ENCODE assay signal across 8 cellular contexts in the genomic region with DNA sequence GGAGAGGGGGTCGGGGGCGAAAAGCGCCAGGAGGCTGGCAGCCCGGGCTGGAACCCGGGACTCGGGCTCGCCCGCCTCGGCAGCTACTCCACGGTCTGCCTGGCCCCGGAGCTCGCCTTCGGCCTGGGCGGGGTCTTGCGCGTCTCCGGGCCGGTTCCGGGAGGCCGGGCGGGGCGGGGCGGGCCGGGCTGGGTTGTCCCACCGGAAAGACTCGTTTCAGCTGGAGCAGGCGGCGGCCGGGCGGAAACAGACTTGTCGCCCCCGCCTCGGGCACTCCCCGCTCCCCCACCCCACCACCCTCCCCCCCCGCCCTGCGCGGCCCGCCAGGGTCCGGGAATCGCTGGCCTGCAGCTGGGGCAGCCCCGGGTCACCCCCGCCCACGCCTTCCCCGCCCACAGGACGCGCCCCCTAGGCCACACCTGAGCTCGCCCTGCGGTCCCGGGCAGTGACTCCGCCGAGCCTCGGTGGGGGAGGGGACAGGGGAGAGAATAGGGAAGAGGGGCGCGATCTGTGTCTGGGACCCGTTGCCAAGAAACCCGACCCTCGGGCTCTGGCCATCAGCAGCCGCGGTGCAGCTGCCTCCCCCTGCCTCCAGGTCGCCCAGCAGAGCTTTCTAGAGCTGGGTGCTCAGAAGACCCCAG.
DNase-seq lines count a peak whose midpoint lies in the region; ATAC-seq and TF ChIP-seq lines count a peak whose summit lies in the region.

No MANE protein-coding gene starts in this region.

- no peak for ATAC-seq in SK-N-SH treated with all-trans-retinoic acid at 6 μM for 48 hours
- ATAC-seq in right lobe of liver = peak; percentile 80 to 88 (median 84)
- no peak for ATAC-seq in GM21515 (IDR thresholded peaks at IDR 0.05; ENCODE audit: unreplicated experiment)

- no peak for TF ChIP-seq RAD21 in SK-N-SH (IDR thresholded peaks at IDR 0.05; ENCODE audit: low read length)

- WGBS in SK-N-SH (ENCODE audit: low lambda C conversion rate) = 36% methylated on average over 6 of the region's 60 CpGs
- 0% methylated on average over 8 of the region's 60 CpGs for WGBS in right lobe of liver (ENCODE audit: insufficient coverage, low coverage, low lambda C conversion rate, missing lambda C conversion rate)
- 1% methylated on average over 35 of the region's 60 CpGs; no CpG with 5 or more reads in 1 of the 2 donors for WGBS in transverse colon (ENCODE audit: low coverage in 1 of 2), 2 donors

- H2AFZ ChIP-seq in SK-N-SH (ENCODE audit: low read depth) = no peak overlapping the region

- intact Hi-C loops in right lobe of liver (cut with DNase I) = no loop called here
- intact Hi-C loops in transverse colon (cut with DNase I; ENCODE audit: low total_unique reads) = no loop called here

- H3K27me3 ChIP-seq in SK-N-SH (ENCODE audit: insufficient read depth) (no peaks in the 10 kb centered on the region), right lobe of liver (no peaks in the 10 kb centered on the region), transverse colon (peaks cover 38% of the 10 kb centered on the region)

- CTCF ChIA-PET in SK-N-SH (lab: Yijun Ruan, JAX) = interaction anchor here (0.9 to 2.7 kb wide), 8 partner anchors 10 to 135 kb away, joined by 3 to 16 read pairs (median 4); no protein-coding TSS in a partner anchor

- H3K9me3 ChIP-seq in SK-N-SH (no peaks in the 10 kb centered on the region), right lobe of liver (no peaks in the 10 kb centered on the region), transverse colon (no peaks in the 10 kb centered on the region)

- no peaks in the 10 kb centered on the region for H3K36me3 ChIP-seq in SK-N-SH (replicated peaks in 1 of 2; ENCODE audit: control insufficient read depth in 1 of 2, insufficient read depth in 2 of 2, low read length in 1 of 2)
- H3K36me3 ChIP-seq in right lobe of liver = no peaks in the 10 kb centered on the region
- no peaks in the 10 kb centered on the region for H3K36me3 ChIP-seq in transverse colon

- peak; percentile 47 for TF ChIP-seq POLR2A in right lobe of liver (IDR thresholded peaks at IDR 0.05)
- peak; percentile 80 for TF ChIP-seq POLR2A in transverse colon (IDR thresholded peaks at IDR 0.05)

- H3K4me3 ChIP-seq in SK-N-SH (ENCODE audit: low read depth in 2 of 2, low read length in 1 of 2) (peak overlapping the region in 1 of 2 experiments; percentile 21; a peak in 1 of 4 replicates), right lobe of liver (peak overlapping the region; percentile 47 to 58 (median 51)), transverse colon (peak overlapping the region; percentile 36 to 49 (median 44))

- no peak overlapping the region for H3K9ac ChIP-seq in SK-N-SH

- H3F3A ChIP-seq in SK-N-SH (replicated peaks; ENCODE audit: insufficient read depth) = no peaks in the 10 kb centered on the region

- no peaks in the 10 kb centered on the region for H3K9me2 ChIP-seq in SK-N-SH

- DNase-seq in SK-N-SH = peak; percentile 85
- DNase-seq in dermis blood vessel endothelial cell = peak; percentile 55
- DNase-seq in right lobe of liver = peak; percentile 85 to 89 (median 89)
- peak; percentile 85 for DNase-seq in transverse colon
- no peak for DNase-seq in activated gamma-delta T cell treated with Interleukin-2 at 50 U/mL for 16 hours
- no peak for DNase-seq in GDM1 (lab: John Stamatoyannopoulos, UW)

- H3K27ac ChIP-seq in SK-N-SH (ENCODE audit: low read depth in 2 of 2, low read length in 1 of 2) (no peak overlapping the region), right lobe of liver (peak overlapping the region in 2 of 3 donors; percentile 73), transverse colon (peak overlapping the region; percentile 73 to 81 (median 78))

- in situ Hi-C loops in transverse colon (cut with MboI; ENCODE audit: low pct_ligation_motif_present in 1 of 4, low pct_unique_long_range_greater_than_20kb in 1 of 4, low sequenced_read_pairs in 3 of 4) = no loop called here

- TF ChIP-seq EP300 in SK-N-SH (IDR thresholded peaks at IDR 0.05; ENCODE audit: borderline replicate concordance in 1 of 2, low read depth in 1 of 2, low read length in 1 of 2) (no peak), transverse colon (IDR thresholded peaks at IDR 0.05; ENCODE audit: low read depth) (no peak)

- H3K4me1 ChIP-seq in SK-N-SH (ENCODE audit: control insufficient read depth in 1 of 2, insufficient read depth in 2 of 2, low read depth in 1 of 2, low read length in 1 of 2) (peaks cover 0 to 5% of the 10 kb centered on the region in 2 experiments; a peak in 1 of 4 replicates), right lobe of liver (peaks cover 0 to 21% (median 3%) of the 10 kb centered on the region in 4 donors), transverse colon (peaks cover 0 to 18% (median 15%) of the 10 kb centered on the region in 4 donors)

- H3K4me2 ChIP-seq in SK-N-SH = no peak overlapping the region

- no peaks in the 10 kb centered on the region for H4K20me1 ChIP-seq in SK-N-SH (ENCODE audit: insufficient read depth)

- H3K79me2 ChIP-seq in SK-N-SH (ENCODE audit: insufficient read depth) = no peaks in the 10 kb centered on the region

- POLR2A ChIA-PET in SK-N-SH (lab: Yijun Ruan, JAX) = interaction anchor here (0.8 to 2.6 kb wide), 5 partner anchors 24 to 109 kb away, joined by 3 to 11 read pairs (median 4); a partner anchor contains a TSS

- no peak for TF ChIP-seq CTCF in SK-N-SH (IDR thresholded peaks at IDR 0.05)
- no peak for TF ChIP-seq CTCF in right lobe of liver (IDR thresholded peaks at IDR 0.05)
- no peak for TF ChIP-seq CTCF in transverse colon (IDR thresholded peaks at IDR 0.05)

TF ChIP-seq in SK-N-SH, 30 proteins besides CTCF, POLR2A, EP300 and RAD21:
- TF ChIP-seq, protein P1, sequence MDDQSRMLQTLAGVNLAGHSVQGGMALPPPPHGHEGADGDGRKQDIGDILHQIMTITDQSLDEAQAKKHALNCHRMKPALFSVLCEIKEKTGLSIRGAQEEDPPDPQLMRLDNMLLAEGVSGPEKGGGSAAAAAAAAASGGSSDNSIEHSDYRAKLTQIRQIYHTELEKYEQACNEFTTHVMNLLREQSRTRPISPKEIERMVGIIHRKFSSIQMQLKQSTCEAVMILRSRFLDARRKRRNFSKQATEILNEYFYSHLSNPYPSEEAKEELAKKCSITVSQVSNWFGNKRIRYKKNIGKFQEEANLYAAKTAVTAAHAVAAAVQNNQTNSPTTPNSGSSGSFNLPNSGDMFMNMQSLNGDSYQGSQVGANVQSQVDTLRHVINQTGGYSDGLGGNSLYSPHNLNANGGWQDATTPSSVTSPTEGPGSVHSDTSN (IDR thresholded peaks at IDR 0.05) = no peak
- TF ChIP-seq GABPA (IDR thresholded peaks at IDR 0.05; ENCODE audit: low read depth) (no peak), ELF1 (IDR thresholded peaks at IDR 0.05) (no peak), GATA2 (CRISPR knock-in tag; IDR thresholded peaks at IDR 0.05) (no peak), RXRA (IDR thresholded peaks at IDR 0.05; ENCODE audit: borderline replicate concordance, low read depth) (no peak)
- TF ChIP-seq, protein P2, sequence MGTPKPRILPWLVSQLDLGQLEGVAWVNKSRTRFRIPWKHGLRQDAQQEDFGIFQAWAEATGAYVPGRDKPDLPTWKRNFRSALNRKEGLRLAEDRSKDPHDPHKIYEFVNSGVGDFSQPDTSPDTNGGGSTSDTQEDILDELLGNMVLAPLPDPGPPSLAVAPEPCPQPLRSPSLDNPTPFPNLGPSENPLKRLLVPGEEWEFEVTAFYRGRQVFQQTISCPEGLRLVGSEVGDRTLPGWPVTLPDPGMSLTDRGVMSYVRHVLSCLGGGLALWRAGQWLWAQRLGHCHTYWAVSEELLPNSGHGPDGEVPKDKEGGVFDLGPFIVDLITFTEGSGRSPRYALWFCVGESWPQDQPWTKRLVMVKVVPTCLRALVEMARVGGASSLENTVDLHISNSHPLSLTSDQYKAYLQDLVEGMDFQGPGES (IDR thresholded peaks at IDR 0.05; ENCODE audit: low read depth, low read length) = no peak

TF ChIP-seq in SK-N-SH treated with all-trans-retinoic acid at 6 μM for 48 hours, 23 proteins besides CTCF, POLR2A, EP300 and RAD21 (continues in another document):
- TF ChIP-seq ZNF8 (CRISPR knock-in tag; IDR thresholded peaks at IDR 0.05) (no peak), ZFP30 (CRISPR knock-in tag; IDR thresholded peaks at IDR 0.05) (no peak), PPARA (CRISPR knock-in tag; IDR thresholded peaks at IDR 0.05; ENCODE audit: borderline replicate concordance) (no peak), ZFP3 (CRISPR knock-in tag; IDR thresholded peaks at IDR 0.05) (no peak), ISL1 (CRISPR knock-in tag; IDR thresholded peaks at IDR 0.05) (no peak), ARNTL (CRISPR knock-in tag; IDR thresholded peaks at IDR 0.05; ENCODE audit: borderline replicate concordance, low read depth) (no peak), TCF4 (CRISPR knock-in tag; IDR thresholded peaks at IDR 0.05; ENCODE audit: borderline replicate concordance) (no peak), RARB (CRISPR knock-in tag; IDR thresholded peaks at IDR 0.05) (no peak), GLIS3 (CRISPR knock-in tag; IDR thresholded peaks at IDR 0.05) (no peak)
- TF ChIP-seq, protein P3, sequence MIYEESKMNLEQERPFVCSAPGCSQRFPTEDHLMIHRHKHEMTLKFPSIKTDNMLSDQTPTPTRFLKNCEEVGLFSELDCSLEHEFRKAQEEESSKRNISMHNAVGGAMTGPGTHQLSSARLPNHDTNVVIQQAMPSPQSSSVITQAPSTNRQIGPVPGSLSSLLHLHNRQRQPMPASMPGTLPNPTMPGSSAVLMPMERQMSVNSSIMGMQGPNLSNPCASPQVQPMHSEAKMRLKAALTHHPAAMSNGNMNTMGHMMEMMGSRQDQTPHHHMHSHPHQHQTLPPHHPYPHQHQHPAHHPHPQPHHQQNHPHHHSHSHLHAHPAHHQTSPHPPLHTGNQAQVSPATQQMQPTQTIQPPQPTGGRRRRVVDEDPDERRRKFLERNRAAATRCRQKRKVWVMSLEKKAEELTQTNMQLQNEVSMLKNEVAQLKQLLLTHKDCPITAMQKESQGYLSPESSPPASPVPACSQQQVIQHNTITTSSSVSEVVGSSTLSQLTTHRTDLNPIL (CRISPR knock-in tag; IDR thresholded peaks at IDR 0.05; ENCODE audit: low read depth) = no peak

Comparison
In these comparisons a context has a peak if more than half of its experiments do, and no peak if none do; other contexts are left out.
1. DNase-seq: peak in SK-N-SH (single experiment), dermis blood vessel endothelial cell (single experiment), right lobe of liver (3 of 3) and transverse colon (single experiment); none in activated gamma-delta T cell treated with Interleukin-2 at 50 U/mL for 16 hours (single experiment) and GDM1 (single experiment).
2. H3K27ac ChIP-seq: peak in right lobe of liver (2 of 3) and transverse colon (4 of 4); none in SK-N-SH (0 of 2).
3. ATAC-seq: peak in right lobe of liver (4 of 4); none in SK-N-SH treated with all-trans-retinoic acid at 6 μM for 48 hours (single experiment) and GM21515 (single experiment).